In the genomic region with DNA sequence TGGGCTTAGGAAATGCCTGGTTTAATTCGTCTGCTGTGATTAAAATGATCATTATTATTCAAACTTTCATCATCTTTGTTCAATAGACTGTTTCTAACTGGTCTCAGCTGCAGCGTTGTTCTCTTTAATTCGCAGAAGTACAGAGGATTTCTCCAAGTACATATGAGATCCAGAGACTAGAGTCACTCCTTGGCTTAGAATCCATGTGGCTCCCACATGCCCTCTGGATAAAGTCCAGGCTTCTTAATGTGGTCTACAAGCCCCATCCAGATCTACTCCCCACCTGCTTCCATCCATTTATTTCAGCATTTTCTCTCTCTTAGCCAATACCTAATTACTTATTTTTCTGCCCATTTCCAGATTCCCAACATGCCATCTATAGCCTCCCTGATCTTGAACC, we compare ENCODE assay signal across 13 cellular contexts. TPM values are rescaled to one million over a fixed set of nuclear protein-coding genes. Genes with fewer than 3 reads are reported as not detected.
DNase-seq lines count a peak whose midpoint lies in the region; ATAC-seq and TF ChIP-seq lines count a peak whose summit lies in the region.
"Had no signal": no experiment of that assay in that cellular context is flagged by ENCODE, and none has a peak within 500 bp of the region (broad histone marks: within the 10 kb centered on the region; RNA-seq: fewer than 3 reads in every experiment).

No MANE protein-coding gene starts in this region.

- H3K9me3 Mint-ChIP-seq in T-helper 2 cell treated with Interferon-gamma antibody and Interleukin-4, amounts not matched to agents 5 μg/mL and 100 μg/mL, for 36 hours, result no peaks in the 10 kb centered on the region
- no peaks in the 10 kb centered on the region for H3K9me3 Mint-ChIP-seq in stimulated activated memory B cell treated with anti-CD40 and anti-IgM and Interleukin-4, amounts not matched to agents 10 μg/mL and 1 μg/mL and 100 μg/mL, for 72 hours

- H3K27ac Mint-ChIP-seq in T-helper 2 cell treated with Interferon-gamma antibody and Interleukin-4, amounts not matched to agents 5 μg/mL and 100 μg/mL, for 36 hours, result peak overlapping the region; percentile 84
- peak overlapping the region; percentile 92 for H3K27ac Mint-ChIP-seq in T-helper 17 cell
- H3K27ac Mint-ChIP-seq in stimulated activated memory B cell treated with anti-CD40 and anti-IgM and Interleukin-4, amounts not matched to agents 10 μg/mL and 1 μg/mL and 100 μg/mL, for 72 hours, result peak overlapping the region; percentile 57

- H3K9me3 ChIP-seq in T-helper 17 cell (ENCODE audit: control insufficient read depth, low read length, poor library complexity, severe bottlenecking), result no peaks in the 10 kb centered on the region

- no peaks in the 10 kb centered on the region for H3K27me3 Mint-ChIP-seq in T-helper 2 cell treated with Interferon-gamma antibody and Interleukin-4, amounts not matched to agents 5 μg/mL and 100 μg/mL, for 36 hours (ENCODE audit: low read depth)
- no peaks in the 10 kb centered on the region for H3K27me3 Mint-ChIP-seq in T-helper 17 cell
- H3K27me3 Mint-ChIP-seq in stimulated activated memory B cell treated with anti-CD40 and anti-IgM and Interleukin-4, amounts not matched to agents 10 μg/mL and 1 μg/mL and 100 μg/mL, for 72 hours, result no peaks in the 10 kb centered on the region

- H3K4me1 Mint-ChIP-seq in T-helper 2 cell treated with Interferon-gamma antibody and Interleukin-4, amounts not matched to agents 5 μg/mL and 100 μg/mL, for 36 hours (ENCODE audit: low read depth), result peaks cover 44% of the 10 kb centered on the region
- H3K4me1 Mint-ChIP-seq in T-helper 17 cell, result peaks cover 37% of the 10 kb centered on the region
- peaks cover 51% of the 10 kb centered on the region for H3K4me1 Mint-ChIP-seq in stimulated activated memory B cell treated with anti-CD40 and anti-IgM and Interleukin-4, amounts not matched to agents 10 μg/mL and 1 μg/mL and 100 μg/mL, for 72 hours

- peak overlapping the region; percentile 81 for H3K4me3 Mint-ChIP-seq in T-helper 2 cell treated with Interferon-gamma antibody and Interleukin-4, amounts not matched to agents 5 μg/mL and 100 μg/mL, for 36 hours
- peak overlapping the region; percentile 85 for H3K4me3 Mint-ChIP-seq in T-helper 17 cell
- peak overlapping the region; percentile 74 for H3K4me3 Mint-ChIP-seq in stimulated activated memory B cell treated with anti-CD40 and anti-IgM and Interleukin-4, amounts not matched to agents 10 μg/mL and 1 μg/mL and 100 μg/mL, for 72 hours

- ATAC-seq in T-helper 17 cell (no peak), GM19328 (IDR thresholded peaks at IDR 0.05; ENCODE audit: unreplicated experiment) (no peak)
- no peak for ATAC-seq in stimulated activated memory B cell treated with anti-CD40 and anti-IgM and Interleukin-4, amounts not matched to agents 10 μg/mL and 1 μg/mL and 100 μg/mL, for 72 hours

- no peak overlapping the region for H3K4me3 ChIP-seq in fibroblast of mammary gland (ENCODE audit: control insufficient read depth, low read depth, low read length)

- H3K36me3 Mint-ChIP-seq in T-helper 2 cell treated with Interferon-gamma antibody and Interleukin-4, amounts not matched to agents 5 μg/mL and 100 μg/mL, for 36 hours (ENCODE audit: low read depth), result peaks cover 30% of the 10 kb centered on the region
- H3K36me3 Mint-ChIP-seq in T-helper 17 cell (ENCODE audit: low read depth), result peaks cover 5% of the 10 kb centered on the region
- H3K36me3 Mint-ChIP-seq in stimulated activated memory B cell treated with anti-CD40 and anti-IgM and Interleukin-4, amounts not matched to agents 10 μg/mL and 1 μg/mL and 100 μg/mL, for 72 hours, result peaks cover 16% of the 10 kb centered on the region

- TF ChIP-seq CTCF in fibroblast of mammary gland (conservative IDR thresholded peaks at IDR 0.05; ENCODE audit: control insufficient read depth, insufficient read depth, low read depth, low read length), result no peak

- DNase-seq in T-helper 2 cell treated with Interferon-gamma antibody and Interleukin-4, amounts not matched to agents 5 μg/mL and 100 μg/mL, for 36 hours (ENCODE audit: low spot score), result no peak
- no peak for DNase-seq in T-helper 2 cell
- DNase-seq in T-helper 17 cell, result no peak
- peak; percentile 32 for DNase-seq in fibroblast of mammary gland (ENCODE audit: low read depth)
- DNase-seq in NCI-H524 treated with DMSO at 0.1 percent for 48 hours (lab: John Stamatoyannopoulos, UW), result no peak
- DNase-seq in iPS-NIHi11 (ENCODE audit: low spot score), result no peak
- DNase-seq: activated CD4-positive, alpha-beta T cell treated with anti-CD3 and anti-CD28 coated beads for 1 hour; dermis blood vessel endothelial cell; kidney glomerular epithelial cell; NCI-H526 treated with DMSO at 0.1 percent for 48 hours; small intestine had no signal

RNA-seq across cellular contexts. Expression of gene ZBTB24, which starts 1.1 kb away (rescaled TPM):
- total RNA-seq in T-helper 17 cell, result 10 to 100 TPM; 14.3 to 15.3 TPM

RNA-seq across cellular contexts. Expression of gene MICAL1, which starts 28.6 kb away (rescaled TPM):
- total RNA-seq in T-helper 17 cell, result 100 to 1,000 TPM; 136 TPM

RNA-seq across cellular contexts. Expression of gene SMPD2, which starts 43.6 kb away (rescaled TPM):
- total RNA-seq in T-helper 17 cell, result 10 to 100 TPM; 22.9 to 49.5 TPM

RNA-seq across cellular contexts. Expression of gene PPIL6, which starts 43.7 kb away (rescaled TPM):
- total RNA-seq in T-helper 17 cell, result 1 to 10 TPM in 1 of 2 donors, under 1 TPM in 1; 0.83 to 1.6 TPM
